ENCODE assay signal across 1 cellular context in the genomic region with DNA sequence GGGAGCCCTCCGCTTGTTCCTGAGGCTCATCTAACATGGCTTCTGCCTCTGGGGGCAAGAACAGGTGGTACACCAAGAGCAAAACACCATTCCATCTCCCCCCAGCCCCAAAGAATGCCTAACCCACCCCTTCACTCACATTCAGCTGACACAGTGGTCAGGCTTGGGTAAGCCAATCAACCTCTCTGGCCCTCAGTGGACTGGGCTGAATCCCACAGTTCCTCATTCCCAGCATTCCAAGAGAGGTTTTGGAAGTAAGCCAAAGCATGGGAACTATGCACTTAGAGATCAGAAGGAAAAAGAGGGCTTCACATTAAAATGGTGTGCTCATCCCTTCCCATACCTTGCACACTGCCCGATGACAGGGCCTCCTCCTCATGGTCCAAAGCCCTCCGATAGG.
TF ChIP-seq lines count a peak whose summit lies in the region.

No MANE protein-coding gene starts in this region.

TF ChIP-seq in endothelial cell of umbilical vein, 7 proteins besides CTCF, POLR2A, EP300 and RAD21:
- TF ChIP-seq POLR2AphosphoS5 (IDR thresholded peaks at IDR 0.05; ENCODE audit: insufficient read depth, low read depth, low read length) (no peak), FOS (IDR thresholded peaks at IDR 0.05; ENCODE audit: borderline replicate concordance, insufficient read depth, low read length) (no peak)
